9 cellular contexts compared by ENCODE assay signal in genomic region chr10:68208424-68209042, GRCh38. TPM values are rescaled to one million over a fixed set of nuclear protein-coding genes. Genes with fewer than 3 reads are reported as not detected.
A peak's percentile ranks its signal among the peaks of the same experiment; 100 is the strongest.
DNase-seq lines count a peak whose midpoint lies in the region; ATAC-seq, FAIRE-seq and TF ChIP-seq lines count a peak whose summit lies in the region.
"Had no signal": no experiment of that assay in that cellular context is flagged by ENCODE, and none has a peak within 500 bp of the region (broad histone marks: within the 10 kb centered on the region; RNA-seq: fewer than 3 reads in every experiment).

No MANE protein-coding gene starts in this region.

- H3K27ac ChIP-seq in K562 (ENCODE audit: extremely low read depth, low read depth, low read length) (no peak overlapping the region), liver (ENCODE audit: low read depth in 1 of 2, low read length in 2 of 2) (no peak overlapping the region)

- peak; percentile 69 for ATAC-seq in HG02678 (IDR thresholded peaks at IDR 0.05; ENCODE audit: unreplicated experiment)
- peak; percentile 84 for ATAC-seq in K562
- no peak for ATAC-seq in GM19035 (IDR thresholded peaks at IDR 0.05; ENCODE audit: unreplicated experiment)
- ATAC-seq in HG02571 (IDR thresholded peaks at IDR 0.05; ENCODE audit: unreplicated experiment) = no peak

- in situ Hi-C loops in K562 (cut with MboI) = no loop called here

- FAIRE-seq in K562 (lab: Jason Lieb, UNC) = peak; percentile 49

- H3K9ac ChIP-seq in K562 (ENCODE audit: insufficient read depth in 1 of 2, low read depth in 2 of 2, low read length in 2 of 2) (no peak overlapping the region), liver (ENCODE audit: low read depth in 1 of 2, low read length in 2 of 2) (no peak overlapping the region)

- no peaks in the 10 kb centered on the region for H3K9me3 ChIP-seq in K562 (replicated peaks; ENCODE audit: control insufficient read depth, insufficient read depth, low read depth, low read length)
- H3K9me3 ChIP-seq in liver (ENCODE audit: control insufficient read depth in 4 of 4, low read length in 3 of 4) = no peaks in the 10 kb centered on the region

- no peak overlapping the region for H2AFZ ChIP-seq in K562 (ENCODE audit: low read depth, low read length)

- TF ChIP-seq CTCF in K562 (IDR thresholded peaks at IDR 0.05 in 2 of 3, conservative IDR thresholded peaks at IDR 0.05 in 1 of 3; ENCODE audit: insufficient read depth in 2 of 3, low read depth in 1 of 3, low read length in 3 of 3) = peak; percentile 67 to 73 (median 70)
- peak; percentile 67 for TF ChIP-seq CTCF in liver (IDR thresholded peaks at IDR 0.05; ENCODE audit: low read depth, low read length, missing input control)

- BruUV-seq in K562 (replicated peaks; lab: Mats Ljungman, UMichigan) = no TSS peak

- TF ChIP-seq POLR2A in K562 (conservative IDR thresholded peaks at IDR 0.05) = no peak

- no peak overlapping the region for H3K4me2 ChIP-seq in K562 (ENCODE audit: insufficient read depth, low read length)

- H3K36me3 ChIP-seq in K562 (ENCODE audit: control insufficient read depth, insufficient read depth, low read length) (no peaks in the 10 kb centered on the region), liver (ENCODE audit: control insufficient read depth in 4 of 4, insufficient read depth in 3 of 4, low read depth in 1 of 4, low read length in 3 of 4) (no peaks in the 10 kb centered on the region)

- CTCF ChIA-PET in K562 (lab: Yijun Ruan, JAX; ENCODE audit: low intra/inter-chr PET ratio) = interaction anchor here (1.4 to 1.5 kb wide), 2 partner anchors 420 to 542 kb away, joined by 6 to 9 read pairs; no protein-coding TSS in a partner anchor

- WGBS in K562 (ENCODE audit: insufficient coverage, low coverage, missing lambda C conversion rate) = 3% methylated on average over 10 of the region's 10 CpGs
- WGBS in liver = 44% methylated on average over 10 of the region's 10 CpGs

- no peak for TF ChIP-seq EP300 in K562 (IDR thresholded peaks at IDR 0.05; ENCODE audit: low read length)

- H3K4me1 ChIP-seq in K562 (replicated peaks in 1 of 2; ENCODE audit: control insufficient read depth in 2 of 2, insufficient read depth in 2 of 2, low read length in 2 of 2) (no peaks in the 10 kb centered on the region), liver (ENCODE audit: control insufficient read depth in 4 of 4, insufficient read depth in 4 of 4, low read length in 3 of 4) (peaks cover 0 to 2% (median 0%) of the 10 kb centered on the region in 4 donors)

- H3K27me3 ChIP-seq in K562 (ENCODE audit: control insufficient read depth in 2 of 2, insufficient read depth in 2 of 2, low read length in 2 of 2) (peaks cover 30 to 32% of the 10 kb centered on the region in 2 experiments), liver (ENCODE audit: control insufficient read depth in 4 of 4, insufficient read depth in 4 of 4, low read length in 3 of 4) (no peaks in the 10 kb centered on the region)

- POLR2A ChIA-PET in K562 (lab: Yijun Ruan, JAX) = no interaction called here

- TF ChIP-seq RAD21 in K562 (CRISPR knock-in tag; conservative IDR thresholded peaks at IDR 0.05 in 1 of 2, IDR thresholded peaks at IDR 0.05 in 1 of 2) = peak; percentile 56 to 83
- peak; percentile 94 to 95 for TF ChIP-seq RAD21 in liver (IDR thresholded peaks at IDR 0.05)

- 0 out of 2 replicates have a peak, but pooled peaks cover 3% of the 10 kb centered on the region for H4K20me1 ChIP-seq in K562 (replicated peaks; ENCODE audit: control insufficient read depth, insufficient read depth, low read length)

- H3K9me1 ChIP-seq in K562 (ENCODE audit: control insufficient read depth, insufficient read depth, low read length) = no peaks in the 10 kb centered on the region

- peak; percentile 31 for DNase-seq in NK-92 treated with Interleukin-12 subunit alpha and Interleukin-12 subunit beta, amount 100 ng/mL, for 24 hours (lab: John Stamatoyannopoulos, UW)
- DNase-seq in NK-92 (lab: John Stamatoyannopoulos, UW; ENCODE audit: unreplicated experiment) (no peak), NCI-H82 (lab: John Stamatoyannopoulos, UW) (peak; percentile 88), K562 (ENCODE audit: extremely low read depth in 1 of 4, low spot score in 3 of 4) (peak in 3 of 4 experiments; percentile 25 to 62 (median 46))

- intact Hi-C loops in K562 (cut with micrococcal nuclease) = loop anchor here (1.0 kb wide), 2 partner anchors 353 to 420 kb away; no protein-coding TSS in a partner anchor

- no peak overlapping the region for H3K4me3 ChIP-seq in K562
- no peak overlapping the region for H3K4me3 ChIP-seq in liver (ENCODE audit: low read depth in 1 of 3, low read length in 3 of 3)

- H3K79me2 ChIP-seq in K562 (ENCODE audit: control insufficient read depth, insufficient read depth, low read length) = no peaks in the 10 kb centered on the region

TF ChIP-seq in K562, 482 proteins besides CTCF, POLR2A, EP300 and RAD21:
- TF ChIP-seq MAFG (tag; conservative IDR thresholded peaks at IDR 0.05) (no peak), TAF1 (IDR thresholded peaks at IDR 0.05; ENCODE audit: control insufficient read depth, extremely low read depth, insufficient read depth, low read length, severe bottlenecking) (no peak), SMC3 (conservative IDR thresholded peaks at IDR 0.05; ENCODE audit: insufficient read depth, low read depth, low read length) (peak; percentile 64), POLR2B (IDR thresholded peaks at IDR 0.05; ENCODE audit: low read depth, partially characterized antibody) (no peak), STAG1 (CRISPR knock-in tag; IDR thresholded peaks at IDR 0.05; ENCODE audit: borderline replicate concordance) (peak; percentile 54; the same call in 1 of the 2 replicates), ARID2 (IDR thresholded peaks at IDR 0.05) (0 out of 2 replicates have a peak, but pooled peaks have one; percentile 14), NRF1 (conservative IDR thresholded peaks at IDR 0.05 in 1 of 2, IDR thresholded peaks at IDR 0.05 in 1 of 2) (peak in 1 of 2 experiments; percentile 48; a peak in 3 of 4 replicates)

TF ChIP-seq in liver, 16 proteins besides CTCF, POLR2A, EP300 and RAD21:
- no peak for TF ChIP-seq EGR1 (IDR thresholded peaks at IDR 0.05; ENCODE audit: low read depth in 2 of 2)
- no peak for TF ChIP-seq FOXA2 (IDR thresholded peaks at IDR 0.05)
- no peak for TF ChIP-seq SP1 (IDR thresholded peaks at IDR 0.05)
- TF ChIP-seq HNF4G (IDR thresholded peaks at IDR 0.05) = no peak
- no peak for TF ChIP-seq NR2F2 (IDR thresholded peaks at IDR 0.05)
- TF ChIP-seq HNF4A (conservative IDR thresholded peaks at IDR 0.05) = peak in 1 of 2 donors; percentile 9
- TF ChIP-seq YY1 (IDR thresholded peaks at IDR 0.05) = no peak

RNA-seq across cellular contexts. Expression of gene ATOH7, which starts 23.4 kb away (rescaled TPM):
- not detected in 2 replicates for total RNA-seq in K562 (2011; cell fraction: chromatin; rRNA removed; ENCODE audit: low replicate concordance)
- total RNA-seq in K562 (2011; cell fraction: nucleolus; rRNA removed) = not detected in 2 replicates
- 0.29 TPM in 1 of 2 replicates, not detected in the other for total RNA-seq in K562 (2011; cell fraction: nucleoplasm; rRNA removed)
- total RNA-seq in K562 (2014; rRNA removed) (0.12 TPM in 1 of 2 replicates, not detected in the other), K562 (2014; rRNA removed; fragmentation: Illumina TruSeq; extraction: Trizol) (not detected in 2 replicates), K562 (2015; rRNA removed; fragmentation: Illumina TruSeq; extraction: Trizol) (not detected in 2 replicates), K562 (2021) (not detected in 2 replicates), liver (under 1 TPM in 1 of 2 donors, not detected in 1; 0.33 TPM)
- polyA plus RNA-seq in K562 (2011; rRNA removed) (not detected in 2 replicates), K562 (2014; fragmentation: Illumina TruSeq; extraction: Trizol) (not detected in 2 replicates), K562 (2014; fragmentation: Nextera tagmentation; extraction: Ambion mirVana) (not detected), K562 (2014; rRNA removed) (0.20 TPM in 1 of 2 replicates, not detected in the other), liver (under 1 TPM in 1 of 2 donors, not detected in 1; 0.14 TPM)
- 0.06 TPM in 1 of 2 replicates, not detected in the other for polyA plus RNA-seq in K562 (2011; cell fraction: cytosol; rRNA removed)
- not detected in 2 replicates for polyA plus RNA-seq in K562 (2011; cell fraction: nucleus; rRNA removed)
- not detected in 2 replicates for polyA plus RNA-seq in K562 (2012)
- polyA minus RNA-seq in K562 (2011; rRNA and poly(A)+ RNA removed) = not detected in 2 replicates
- polyA minus RNA-seq in K562 (2011; cell fraction: cytosol; rRNA and poly(A)+ RNA removed) = not detected in 2 replicates
- polyA minus RNA-seq in K562 (2011; cell fraction: nucleus; rRNA and poly(A)+ RNA removed) = not detected in 2 replicates
- total RNA-seq: subcutaneous adipose tissue had no signal

Comparison
In these comparisons a context has a peak if more than half of its experiments do, and no peak if none do; other contexts are left out.
1. ATAC-seq: peak in HG02678 (single experiment) and K562 (single experiment); none in GM19035 (single experiment) and HG02571 (single experiment).